ENCODE assay signal across 1 cellular context in genomic region chr20:32017711-32018251, GRCh38.
TF ChIP-seq lines count a peak whose summit lies in the region.

No MANE protein-coding gene starts in this region.

TF ChIP-seq in HepG2, 621 proteins besides CTCF, POLR2A, EP300 and RAD21 (continued from another document):
- TF ChIP-seq ZNF770 (CRISPR knock-in tag; IDR thresholded peaks at IDR 0.05): no peak
- no peak for TF ChIP-seq ZNF264 (CRISPR knock-in tag; IDR thresholded peaks at IDR 0.05)
- TF ChIP-seq KDM5B (CRISPR knock-in tag; IDR thresholded peaks at IDR 0.05; ENCODE audit: borderline replicate concordance): 0 out of 2 replicates have a peak, but pooled peaks have one; percentile 4
- no peak for TF ChIP-seq SMAD3 (CRISPR knock-in tag; IDR thresholded peaks at IDR 0.05)
- TF ChIP-seq GABPB1 (CRISPR knock-in tag; IDR thresholded peaks at IDR 0.05): 0 out of 2 replicates have a peak, but pooled peaks have one; percentile 23
- TF ChIP-seq ZNF510 (CRISPR knock-in tag; IDR thresholded peaks at IDR 0.05; ENCODE audit: low read depth): no peak
- 0 out of 2 replicates have a peak, but pooled peaks have one; percentile 19 for TF ChIP-seq MIER2 (CRISPR knock-in tag; IDR thresholded peaks at IDR 0.05)
- no peak for TF ChIP-seq NFATC3 (CRISPR knock-in tag; IDR thresholded peaks at IDR 0.05)
- peak; percentile 60; the same call in 1 of the 2 replicates for TF ChIP-seq ZNF572 (CRISPR knock-in tag; IDR thresholded peaks at IDR 0.05)
- no peak for TF ChIP-seq NRL (CRISPR knock-in tag; IDR thresholded peaks at IDR 0.05; ENCODE audit: borderline replicate concordance)
- peak; percentile 61; the same call in 1 of the 2 replicates for TF ChIP-seq ZNF776 (CRISPR knock-in tag; IDR thresholded peaks at IDR 0.05)
- no peak for TF ChIP-seq ZNF841 (CRISPR knock-in tag; IDR thresholded peaks at IDR 0.05; ENCODE audit: borderline replicate concordance)
- TF ChIP-seq, protein P1, sequence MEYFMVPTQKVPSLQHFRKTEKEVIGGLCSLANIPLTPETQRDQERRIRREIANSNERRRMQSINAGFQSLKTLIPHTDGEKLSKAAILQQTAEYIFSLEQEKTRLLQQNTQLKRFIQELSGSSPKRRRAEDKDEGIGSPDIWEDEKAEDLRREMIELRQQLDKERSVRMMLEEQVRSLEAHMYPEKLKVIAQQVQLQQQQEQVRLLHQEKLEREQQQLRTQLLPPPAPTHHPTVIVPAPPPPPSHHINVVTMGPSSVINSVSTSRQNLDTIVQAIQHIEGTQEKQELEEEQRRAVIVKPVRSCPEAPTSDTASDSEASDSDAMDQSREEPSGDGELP (IDR thresholded peaks at IDR 0.05; ENCODE audit: borderline replicate concordance, low read depth): no peak
- TF ChIP-seq, protein P2, sequence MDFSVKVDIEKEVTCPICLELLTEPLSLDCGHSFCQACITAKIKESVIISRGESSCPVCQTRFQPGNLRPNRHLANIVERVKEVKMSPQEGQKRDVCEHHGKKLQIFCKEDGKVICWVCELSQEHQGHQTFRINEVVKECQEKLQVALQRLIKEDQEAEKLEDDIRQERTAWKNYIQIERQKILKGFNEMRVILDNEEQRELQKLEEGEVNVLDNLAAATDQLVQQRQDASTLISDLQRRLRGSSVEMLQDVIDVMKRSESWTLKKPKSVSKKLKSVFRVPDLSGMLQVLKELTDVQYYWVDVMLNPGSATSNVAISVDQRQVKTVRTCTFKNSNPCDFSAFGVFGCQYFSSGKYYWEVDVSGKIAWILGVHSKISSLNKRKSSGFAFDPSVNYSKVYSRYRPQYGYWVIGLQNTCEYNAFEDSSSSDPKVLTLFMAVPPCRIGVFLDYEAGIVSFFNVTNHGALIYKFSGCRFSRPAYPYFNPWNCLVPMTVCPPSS (IDR thresholded peaks at IDR 0.05): no peak
- TF ChIP-seq HIVEP1 (CRISPR knock-in tag; IDR thresholded peaks at IDR 0.05): peak; percentile 29; the same call in 1 of the 2 replicates
- peak; percentile 55; the same call in 1 of the 2 replicates for TF ChIP-seq RXRA (CRISPR knock-in tag; IDR thresholded peaks at IDR 0.05)
- TF ChIP-seq ZSCAN9 (CRISPR knock-in tag; IDR thresholded peaks at IDR 0.05; ENCODE audit: borderline replicate concordance): 0 out of 2 replicates have a peak, but pooled peaks have one; percentile 3
- TF ChIP-seq KDM3A (CRISPR knock-in tag; IDR thresholded peaks at IDR 0.05; ENCODE audit: low read depth): 0 out of 2 replicates have a peak, but pooled peaks have one; percentile 52
- no peak for TF ChIP-seq FOXM1 (CRISPR knock-in tag; IDR thresholded peaks at IDR 0.05)
- no peak for TF ChIP-seq ZNF574 (CRISPR knock-in tag; IDR thresholded peaks at IDR 0.05)
- TF ChIP-seq ZNF225 (CRISPR knock-in tag; IDR thresholded peaks at IDR 0.05): peak; percentile 41; the same call in 1 of the 2 replicates
- TF ChIP-seq ZFP36L1 (CRISPR knock-in tag; IDR thresholded peaks at IDR 0.05): no peak
- peak; percentile 67; the same call in 1 of the 2 replicates for TF ChIP-seq EZH2 (conservative IDR thresholded peaks at IDR 0.05; ENCODE audit: low read depth, low read length)
- no peak for TF ChIP-seq U2AF1 (optimal IDR thresholded peaks at IDR 0.05; ENCODE audit: low read depth, low read length)
- 0 out of 2 replicates have a peak, but pooled peaks have one; percentile 48 for TF ChIP-seq ZNF124 (CRISPR knock-in tag; IDR thresholded peaks at IDR 0.05)
- peak; percentile 23 for TF ChIP-seq XRCC5 (optimal IDR thresholded peaks at IDR 0.05; ENCODE audit: low read length)
- peak; percentile 57; the same call in 1 of the 2 replicates for TF ChIP-seq ZNF768 (CRISPR knock-in tag; IDR thresholded peaks at IDR 0.05)
- no peak for TF ChIP-seq CSRNP2 (CRISPR knock-in tag; conservative IDR thresholded peaks at IDR 0.05; ENCODE audit: low read depth)
- 0 out of 2 replicates have a peak, but pooled peaks have one; percentile 53 for TF ChIP-seq ZNF44 (CRISPR knock-in tag; IDR thresholded peaks at IDR 0.05)
- TF ChIP-seq TGIF2 (CRISPR knock-in tag; IDR thresholded peaks at IDR 0.05): 0 out of 2 replicates have a peak, but pooled peaks have one; percentile 3
- no peak for TF ChIP-seq AGO1 (IDR thresholded peaks at IDR 0.05; ENCODE audit: low read depth, low read length, poor library complexity, severe bottlenecking)
- TF ChIP-seq, protein P3, sequence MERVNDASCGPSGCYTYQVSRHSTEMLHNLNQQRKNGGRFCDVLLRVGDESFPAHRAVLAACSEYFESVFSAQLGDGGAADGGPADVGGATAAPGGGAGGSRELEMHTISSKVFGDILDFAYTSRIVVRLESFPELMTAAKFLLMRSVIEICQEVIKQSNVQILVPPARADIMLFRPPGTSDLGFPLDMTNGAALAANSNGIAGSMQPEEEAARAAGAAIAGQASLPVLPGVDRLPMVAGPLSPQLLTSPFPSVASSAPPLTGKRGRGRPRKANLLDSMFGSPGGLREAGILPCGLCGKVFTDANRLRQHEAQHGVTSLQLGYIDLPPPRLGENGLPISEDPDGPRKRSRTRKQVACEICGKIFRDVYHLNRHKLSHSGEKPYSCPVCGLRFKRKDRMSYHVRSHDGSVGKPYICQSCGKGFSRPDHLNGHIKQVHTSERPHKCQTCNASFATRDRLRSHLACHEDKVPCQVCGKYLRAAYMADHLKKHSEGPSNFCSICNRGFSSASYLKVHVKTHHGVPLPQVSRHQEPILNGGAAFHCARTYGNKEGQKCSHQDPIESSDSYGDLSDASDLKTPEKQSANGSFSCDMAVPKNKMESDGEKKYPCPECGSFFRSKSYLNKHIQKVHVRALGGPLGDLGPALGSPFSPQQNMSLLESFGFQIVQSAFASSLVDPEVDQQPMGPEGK (CRISPR knock-in tag; IDR thresholded peaks at IDR 0.05): peak; percentile 47; the same call in 1 of the 2 replicates
- TF ChIP-seq, protein P4, sequence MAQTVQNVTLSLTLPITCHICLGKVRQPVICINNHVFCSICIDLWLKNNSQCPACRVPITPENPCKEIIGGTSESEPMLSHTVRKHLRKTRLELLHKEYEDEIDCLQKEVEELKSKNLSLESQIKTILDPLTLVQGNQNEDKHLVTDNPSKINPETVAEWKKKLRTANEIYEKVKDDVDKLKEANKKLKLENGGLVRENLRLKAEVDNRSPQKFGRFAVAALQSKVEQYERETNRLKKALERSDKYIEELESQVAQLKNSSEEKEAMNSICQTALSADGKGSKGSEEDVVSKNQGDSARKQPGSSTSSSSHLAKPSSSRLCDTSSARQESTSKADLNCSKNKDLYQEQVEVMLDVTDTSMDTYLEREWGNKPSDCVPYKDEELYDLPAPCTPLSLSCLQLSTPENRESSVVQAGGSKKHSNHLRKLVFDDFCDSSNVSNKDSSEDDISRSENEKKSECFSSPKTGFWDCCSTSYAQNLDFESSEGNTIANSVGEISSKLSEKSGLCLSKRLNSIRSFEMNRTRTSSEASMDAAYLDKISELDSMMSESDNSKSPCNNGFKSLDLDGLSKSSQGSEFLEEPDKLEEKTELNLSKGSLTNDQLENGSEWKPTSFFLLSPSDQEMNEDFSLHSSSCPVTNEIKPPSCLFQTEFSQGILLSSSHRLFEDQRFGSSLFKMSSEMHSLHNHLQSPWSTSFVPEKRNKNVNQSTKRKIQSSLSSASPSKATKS (CRISPR knock-in tag; IDR thresholded peaks at IDR 0.05): no peak
- TF ChIP-seq SPEN (CRISPR knock-in tag; IDR thresholded peaks at IDR 0.05; ENCODE audit: low read depth): peak; percentile 41; the same call in 1 of the 2 replicates
- peak; percentile 72 for TF ChIP-seq ZEB1 (IDR thresholded peaks at IDR 0.05; ENCODE audit: insufficient replicate concordance, low read depth)
- TF ChIP-seq PCBP1 (IDR thresholded peaks at IDR 0.05; ENCODE audit: borderline replicate concordance, low read depth, low read length): 0 out of 2 replicates have a peak, but pooled peaks have one; percentile 11
- 0 out of 2 replicates have a peak, but pooled peaks have one; percentile 14 for TF ChIP-seq STAG1 (CRISPR knock-in tag; IDR thresholded peaks at IDR 0.05)
- no peak for TF ChIP-seq ZNF253 (CRISPR knock-in tag; IDR thresholded peaks at IDR 0.05; ENCODE audit: borderline replicate concordance)
- no peak for TF ChIP-seq KLF15 (CRISPR knock-in tag; IDR thresholded peaks at IDR 0.05; ENCODE audit: borderline replicate concordance)
- TF ChIP-seq SAFB2 (CRISPR knock-in tag; IDR thresholded peaks at IDR 0.05; ENCODE audit: borderline replicate concordance, low read depth): 0 out of 2 replicates have a peak, but pooled peaks have one; percentile 15
- no peak for TF ChIP-seq ZNF280B (CRISPR knock-in tag; IDR thresholded peaks at IDR 0.05; ENCODE audit: borderline replicate concordance)
TF ChIP-seq in HepG2: peak in this region for 40.
